24 cellular contexts compared by ENCODE assay signal in the genomic region with DNA sequence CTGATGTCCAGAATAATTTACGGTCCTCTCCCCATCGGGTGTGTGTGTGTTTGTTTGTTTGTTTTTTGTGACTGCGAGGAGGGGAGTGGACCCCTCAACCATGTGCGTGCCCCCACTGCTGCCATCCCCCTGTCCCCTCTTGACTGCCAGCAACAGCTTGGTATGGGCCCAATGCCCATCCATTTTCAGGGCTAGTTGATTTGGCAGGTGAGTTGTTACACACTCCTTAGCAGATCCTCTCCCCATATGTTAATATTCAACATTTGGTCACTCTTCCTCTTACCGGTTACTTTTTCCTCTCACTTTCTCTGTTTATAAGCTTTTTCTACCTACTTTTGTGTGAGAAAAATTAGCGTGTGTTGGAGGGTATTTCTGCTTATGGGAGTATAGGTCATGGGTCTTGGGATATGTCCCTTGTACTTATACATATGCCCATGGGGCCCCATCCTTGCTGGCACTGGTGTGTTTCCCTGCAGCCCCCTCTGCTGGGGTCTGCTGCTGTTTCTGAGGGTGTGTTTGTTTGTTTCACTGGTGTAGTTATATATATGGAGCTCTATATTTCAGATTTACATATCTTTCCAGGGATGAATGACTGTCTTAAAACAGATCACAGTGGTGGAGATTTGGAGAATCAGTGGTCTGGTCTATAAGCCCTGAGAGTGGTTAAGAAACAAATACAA. TPM values are rescaled to one million over a fixed set of nuclear protein-coding genes. Genes with fewer than 3 reads are reported as not detected.
DNase-seq lines count a peak whose midpoint lies in the region; ATAC-seq and TF ChIP-seq lines count a peak whose summit lies in the region.
"Had no signal": no experiment of that assay in that cellular context is flagged by ENCODE, and none has a peak within 500 bp of the region (broad histone marks: within the 10 kb centered on the region; RNA-seq: fewer than 3 reads in every experiment).

No MANE protein-coding gene starts in this region.

- H2AFZ ChIP-seq in H9 (ENCODE audit: low read length), result no peak overlapping the region
- no peak overlapping the region for H2AFZ ChIP-seq in osteoblast (ENCODE audit: low read length)

- H3K9me3 ChIP-seq in H9 (ENCODE audit: control insufficient read depth, low read depth, low read length), result no peaks in the 10 kb centered on the region
- no peaks in the 10 kb centered on the region for H3K9me3 ChIP-seq in osteoblast (ENCODE audit: low read depth, low read length)
- H3K9me3 ChIP-seq: Caco-2, SK-N-SH had no signal

- ATAC-seq in activated naive CD4-positive, alpha-beta T cell treated with anti-CD3 and anti-CD28 coated beads, Interleukin-2, amount 50 U/mL, for 72 hours, result no peak

- H3K79me1 ChIP-seq in H9 (ENCODE audit: insufficient read depth, low read depth, low read length, poor library complexity, severe bottlenecking), result no peaks in the 10 kb centered on the region

- H2BK5ac ChIP-seq in H9 (ENCODE audit: insufficient read length, low read length), result no peak overlapping the region

- no peak overlapping the region for H3K18ac ChIP-seq in H9 (ENCODE audit: insufficient read length, low read depth, low read length)

- peaks cover 20% of the 10 kb centered on the region for H3K27me3 Mint-ChIP-seq in H9 (ENCODE audit: low read depth)
- H3K27me3 Mint-ChIP-seq: CD4-positive, alpha-beta T cell; IgD-negative memory B cell had no signal

- H2BK12ac ChIP-seq in H9 (ENCODE audit: insufficient read length, low read depth, low read length), result no peak overlapping the region

- H3K4ac ChIP-seq in H9 (ENCODE audit: low read depth, low read length), result no peak overlapping the region

- no peaks in the 10 kb centered on the region for H3K36me3 ChIP-seq in osteoblast (ENCODE audit: insufficient read depth, low read length)

- H4K91ac ChIP-seq in H9 (ENCODE audit: insufficient read length, low read depth, low read length), result no peak overlapping the region

- H2BK20ac ChIP-seq in H9 (ENCODE audit: low read depth, low read length, poor library complexity, severe bottlenecking), result no peak overlapping the region

- H2AK5ac ChIP-seq in H9 (ENCODE audit: insufficient read length, low read length), result no peak overlapping the region

- no peak overlapping the region for H3K23ac ChIP-seq in H9 (ENCODE audit: insufficient read length, low read depth, low read length)

- peaks cover 3% of the 10 kb centered on the region for H3K23me2 ChIP-seq in H9 (ENCODE audit: insufficient read length, low read depth, low read length, poor library complexity, severe bottlenecking)

- no peak overlapping the region for H4K5ac ChIP-seq in H9 (ENCODE audit: insufficient read length, low read depth, low read length)

- no peaks in the 10 kb centered on the region; the same call in 1 of the 2 replicates for H3K27me3 ChIP-seq in H9 (ENCODE audit: insufficient read depth, low read length)
- no peaks in the 10 kb centered on the region for H3K27me3 ChIP-seq in osteoblast (ENCODE audit: insufficient read depth, low read length)

- H3K4me2 ChIP-seq in H9 (ENCODE audit: insufficient read depth, insufficient read length, low read length), result no peak overlapping the region
- H3K4me2 ChIP-seq in osteoblast (ENCODE audit: insufficient read depth, low read length), result no peak overlapping the region
- H3K4me2 ChIP-seq: SK-N-SH had no signal

- no CpG with 5 or more reads among the region's 6 CpGs for WGBS in H9 (ENCODE audit: extremely low coverage, insufficient read length, low lambda C conversion rate)

- no peak overlapping the region for H3K4me3 ChIP-seq in osteoblast (ENCODE audit: insufficient read depth, low read length)

- H3K4me1 Mint-ChIP-seq in H9, result peaks cover 39 to 41% of the 10 kb centered on the region in 2 experiments
- H3K4me1 Mint-ChIP-seq: IgD-negative memory B cell had no signal

- no peak overlapping the region for H3K9ac ChIP-seq in H9 (ENCODE audit: extremely low read depth, insufficient read length, low read length)
- H3K9ac ChIP-seq: SK-N-SH had no signal

- no peak overlapping the region for H2BK15ac ChIP-seq in H9 (ENCODE audit: low read depth, low read length)

- no peak overlapping the region for H3K14ac ChIP-seq in H9 (ENCODE audit: insufficient read depth, low read length)

- H3K9me3 Mint-ChIP-seq in H9, result no peaks in the 10 kb centered on the region
- H3K9me3 Mint-ChIP-seq in activated naive CD4-positive, alpha-beta T cell treated with anti-CD3 and anti-CD28 coated beads, Interleukin-2, amount 50 U/mL, for 72 hours, result no peaks in the 10 kb centered on the region
- H3K9me3 Mint-ChIP-seq: CD4-positive, alpha-beta T cell; HFFc6; IgD-negative memory B cell had no signal

- H3K79me2 ChIP-seq in H9 (ENCODE audit: insufficient read depth, low read length) (no peaks in the 10 kb centered on the region), osteoblast (ENCODE audit: insufficient read depth, low read length) (no peaks in the 10 kb centered on the region)

- peak; percentile 48 for TF ChIP-seq CTCF in H9 (conservative IDR thresholded peaks at IDR 0.05)
- no peak for TF ChIP-seq CTCF in osteoblast (IDR thresholded peaks at IDR 0.05; ENCODE audit: extremely low read depth, low read depth, low read length)

- H3K27ac Mint-ChIP-seq in H9, result no peak overlapping the region; a peak in 2 of 7 replicates
- H3K27ac Mint-ChIP-seq in activated naive CD4-positive, alpha-beta T cell treated with anti-CD3 and anti-CD28 coated beads, Interleukin-2, amount 50 U/mL, for 72 hours, result no peak overlapping the region
- H3K27ac Mint-ChIP-seq: CD4-positive, alpha-beta T cell; HFFc6; IgD-negative memory B cell had no signal

- DNase-seq in NCI-H82 (lab: John Stamatoyannopoulos, UW) (peak; percentile 33), NCI-H82 treated with DMSO at 0.1 percent for 48 hours (lab: John Stamatoyannopoulos, UW; ENCODE audit: unreplicated experiment) (no peak), H9 (no peak), cerebellar cortex (ENCODE audit: low spot score) (peak; percentile 63), osteoblast (ENCODE audit: insufficient read length, low spot score, missing footprints) (peak; percentile 44), HuH-7.5 (ENCODE audit: low spot score) (no peak)
- DNase-seq in stimulated activated CD4-positive, alpha-beta T cell treated with anti-CD3 and anti-CD28 coated beads, Interleukin-4, amount 100 ng/mL, for 24 hours, result no peak
- no peak for DNase-seq in activated naive CD4-positive, alpha-beta T cell treated with anti-CD3 and anti-CD28 coated beads, Interleukin-2, amount 50 U/mL, for 72 hours (ENCODE audit: low spot score in 2 of 2)
- DNase-seq: Caco-2; CD4-positive, alpha-beta T cell; DMS53; HFFc6; Karpas-422; NCI-H1092; NCI-H1436 treated with DMSO at 0.1 percent for 48 hours; NCI-H2081 treated with DMSO at 0.1 percent for 48 hours; NCI-H345; NCI-H524 treated with DMSO at 0.1 percent for 48 hours; OCI-M1; SHP77; SK-N-SH had no signal

- H3K27ac ChIP-seq in H9 (ENCODE audit: insufficient read length, low read depth, low read length) (no peak overlapping the region), osteoblast (ENCODE audit: low read depth, low read length) (no peak overlapping the region)
- H3K27ac ChIP-seq: HL-60 had no signal

- H2BK120ac ChIP-seq in H9 (ENCODE audit: low read depth, low read length, poor library complexity, severe bottlenecking), result no peak overlapping the region

- H3K4me1 ChIP-seq in H9 (ENCODE audit: insufficient read depth, low read length) (peaks cover 15% of the 10 kb centered on the region; the same call in 1 of the 2 replicates), osteoblast (ENCODE audit: insufficient read depth, low read length) (no peaks in the 10 kb centered on the region)
- H3K4me1 ChIP-seq: Caco-2 had no signal

- H4K20me1 ChIP-seq in H9 (ENCODE audit: control insufficient read depth, insufficient read depth, insufficient read length), result no peaks in the 10 kb centered on the region
- no peaks in the 10 kb centered on the region for H4K20me1 ChIP-seq in osteoblast (ENCODE audit: insufficient read depth, low read length)

- H3T11ph ChIP-seq in H9 (ENCODE audit: low read length), result no peak overlapping the region

- no peak overlapping the region for H3K56ac ChIP-seq in H9 (ENCODE audit: insufficient read length, low read depth, low read length)

- H3K4me3 Mint-ChIP-seq in H9, result peak overlapping the region in 1 of 2 experiments; percentile 17; a peak in 1 of 5 replicates
- H3K4me3 Mint-ChIP-seq: CD4-positive, alpha-beta T cell; HFFc6; IgD-negative memory B cell had no signal

- no peak overlapping the region for H4K8ac ChIP-seq in H9 (replicated peaks; ENCODE audit: insufficient read length, low read depth, low read length)

- peaks cover 5 to 11% (median 9%) of the 10 kb centered on the region in 3 experiments; a peak in 5 of 7 replicates for H3K36me3 Mint-ChIP-seq in H9 (ENCODE audit: insufficient read depth in 1 of 3, low read depth in 3 of 3)
- no peaks in the 10 kb centered on the region for H3K36me3 Mint-ChIP-seq in activated naive CD4-positive, alpha-beta T cell treated with anti-CD3 and anti-CD28 coated beads, Interleukin-2, amount 50 U/mL, for 72 hours

RNA-seq across cellular contexts. Expression of gene ZFHX2, which starts 33.8 kb away (rescaled TPM):
- total RNA-seq in H9 (2021) (19.2 and 19.4 TPM in 2 replicates), osteoblast (0.59 and 0.72 TPM in 2 replicates)
- 1 to 10 TPM; 1.1 to 2.5 TPM for total RNA-seq in activated naive CD4-positive, alpha-beta T cell treated with anti-CD3 and anti-CD28 coated beads, Interleukin-2, amount 50 U/mL, for 72 hours
- total RNA-seq: RPMI7951 had no signal

RNA-seq across cellular contexts. Expression of gene THTPA, which starts 38.3 kb away (rescaled TPM):
- total RNA-seq in H9 (2021), result 13.4 and 15.6 TPM in 2 replicates
- total RNA-seq in osteoblast, result 27.4 and 27.5 TPM in 2 replicates
- 1 to 10 TPM; 5.9 to 6.5 TPM for total RNA-seq in activated naive CD4-positive, alpha-beta T cell treated with anti-CD3 and anti-CD28 coated beads, Interleukin-2, amount 50 U/mL, for 72 hours

RNA-seq across cellular contexts. Expression of gene NGDN, which starts 48.3 kb away (rescaled TPM):
- total RNA-seq in H9 (2021), result 51.7 and 53.1 TPM in 2 replicates
- 37.4 and 49.6 TPM in 2 replicates for total RNA-seq in osteoblast
- 10 to 100 TPM; 54.2 to 58.3 TPM for total RNA-seq in activated naive CD4-positive, alpha-beta T cell treated with anti-CD3 and anti-CD28 coated beads, Interleukin-2, amount 50 U/mL, for 72 hours

RNA-seq across cellular contexts. Expression of gene AP1G2, which starts 49.8 kb away (rescaled TPM):
- total RNA-seq in H9 (2021) (107 and 121 TPM in 2 replicates), osteoblast (7.7 and 10.9 TPM in 2 replicates)
- total RNA-seq in activated naive CD4-positive, alpha-beta T cell treated with anti-CD3 and anti-CD28 coated beads, Interleukin-2, amount 50 U/mL, for 72 hours, result 100 to 1,000 TPM; 193 to 370 TPM

Comparison
In these comparisons a context has a peak if more than half of its experiments do, and no peak if none do; other contexts are left out.
1. DNase-seq: peak in NCI-H82 (single experiment), cerebellar cortex (single experiment) and osteoblast (single experiment); none in NCI-H82 treated with DMSO at 0.1 percent for 48 hours (single experiment), H9 (single experiment), HuH-7.5 (single experiment), stimulated activated CD4-positive, alpha-beta T cell treated with anti-CD3 and anti-CD28 coated beads, Interleukin-4, amount 100 ng/mL, for 24 hours (single experiment) and activated naive CD4-positive, alpha-beta T cell treated with anti-CD3 and anti-CD28 coated beads, Interleukin-2, amount 50 U/mL, for 72 hours (0 of 2).